19 cellular contexts compared by ENCODE assay signal in the genomic region with DNA sequence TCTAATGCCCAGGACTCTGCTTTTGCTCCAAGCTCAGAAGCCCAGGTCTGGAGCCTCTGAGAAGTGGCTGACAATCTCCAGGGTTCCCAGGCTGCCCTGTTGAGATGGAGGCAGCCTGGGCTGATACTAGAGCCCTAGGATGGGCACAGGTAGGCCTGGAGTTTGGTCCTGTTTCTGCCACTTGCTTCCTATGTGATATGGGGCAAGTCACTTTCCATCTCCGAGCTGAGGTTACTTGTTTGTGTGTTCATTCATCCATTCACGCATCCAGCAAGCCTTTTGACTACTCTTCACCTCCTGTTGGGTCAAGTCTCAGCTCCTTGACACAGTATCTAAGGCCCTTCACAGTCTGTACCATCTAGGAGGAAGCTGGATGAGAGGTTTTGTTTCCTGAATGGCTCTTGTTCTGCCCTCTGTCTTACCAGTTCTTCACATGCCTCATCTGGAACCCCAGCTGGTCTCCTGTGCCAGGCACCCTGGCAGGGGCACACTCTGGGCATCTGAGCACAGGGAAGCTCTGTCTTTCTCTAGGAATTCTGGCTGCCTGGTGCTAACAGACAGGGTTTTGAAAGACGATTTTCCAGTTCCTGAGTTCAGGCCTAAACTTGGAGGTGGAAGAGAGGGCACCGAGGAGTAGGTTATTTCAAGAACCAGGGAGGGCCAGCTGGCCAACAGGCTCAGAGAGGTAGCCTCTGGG. TPM values are rescaled to one million over a fixed set of nuclear protein-coding genes. Genes with fewer than 3 reads are reported as not detected.
DNase-seq lines count a peak whose midpoint lies in the region; ATAC-seq, FAIRE-seq and TF ChIP-seq lines count a peak whose summit lies in the region.
"Had no signal": no experiment of that assay in that cellular context is flagged by ENCODE, and none has a peak within 500 bp of the region (broad histone marks: within the 10 kb centered on the region; RNA-seq: fewer than 3 reads in every experiment).

No MANE protein-coding gene starts in this region.

- H3K9ac ChIP-seq in SK-N-MC (ENCODE audit: insufficient read length): no peak overlapping the region
- H3K9ac ChIP-seq in keratinocyte (ENCODE audit: control insufficient read depth, extremely low read depth, insufficient read depth, low read length): no peak overlapping the region
- no peak overlapping the region for H3K9ac ChIP-seq in GM23248

- no peak overlapping the region for H3K27ac ChIP-seq in right atrium auricular region
- peak overlapping the region; percentile 72 for H3K27ac ChIP-seq in SK-N-MC
- no peak overlapping the region for H3K27ac ChIP-seq in keratinocyte (ENCODE audit: control insufficient read depth, insufficient read depth, low read length)
- no peak overlapping the region for H3K27ac ChIP-seq in vagina
- H3K27ac ChIP-seq in GM23248: no peak overlapping the region
- H3K27ac ChIP-seq: psoas muscle had no signal

- H4K20me1 ChIP-seq in keratinocyte (ENCODE audit: control insufficient read depth, extremely low read depth, insufficient read depth, low read length) (no peaks in the 10 kb centered on the region), GM23248 (ENCODE audit: insufficient read depth) (no peaks in the 10 kb centered on the region)

- H3K9me1 ChIP-seq in keratinocyte (ENCODE audit: control insufficient read depth, extremely low read depth, insufficient read depth, low read length): no peaks in the 10 kb centered on the region

- peak; percentile 29 for FAIRE-seq in keratinocyte (lab: Jason Lieb, UNC)
- FAIRE-seq: colon, GM18507 had no signal

- in situ Hi-C loops in GM23248 (cut with MboI): loop anchor here (10.0 kb wide), 2 partner anchors 253 to 333 kb away; no protein-coding TSS in a partner anchor

- TF ChIP-seq CTCF in right atrium auricular region (IDR thresholded peaks at IDR 0.05) (no peak), keratinocyte (optimal IDR thresholded peaks at IDR 0.05 in 1 of 3, IDR thresholded peaks at IDR 0.05 in 1 of 3, conservative IDR thresholded peaks at IDR 0.05 in 1 of 3; ENCODE audit: extremely low read depth in 1 of 3, insufficient read depth in 2 of 3, low read length in 3 of 3) (no peak), vagina (IDR thresholded peaks at IDR 0.05) (no peak)

- H3K4me1 ChIP-seq in right atrium auricular region (peaks cover 0 to 15% of the 10 kb centered on the region in 2 donors), keratinocyte (ENCODE audit: control insufficient read depth, extremely low read depth, insufficient read depth, low read length) (peaks cover 20% of the 10 kb centered on the region), vagina (peaks cover 12% of the 10 kb centered on the region), GM23248 (ENCODE audit: insufficient read depth) (peaks cover 14% of the 10 kb centered on the region)

- H3K4me3 ChIP-seq in right atrium auricular region: no peak overlapping the region
- H3K4me3 ChIP-seq in SK-N-MC: no peak overlapping the region
- H3K4me3 ChIP-seq in keratinocyte (ENCODE audit: control insufficient read depth in 2 of 3, extremely low read depth in 1 of 3, insufficient read depth in 2 of 3, low read depth in 1 of 3, low read length in 3 of 3): no peak overlapping the region
- H3K4me3 ChIP-seq in vagina: no peak overlapping the region
- no peak overlapping the region for H3K4me3 ChIP-seq in GM23248
- H3K4me3 ChIP-seq: heart left ventricle, psoas muscle, upper lobe of left lung had no signal

- H3K79me2 ChIP-seq in keratinocyte (ENCODE audit: control insufficient read depth, insufficient read depth, low read length): no peaks in the 10 kb centered on the region
- no peaks in the 10 kb centered on the region for H3K79me2 ChIP-seq in GM23248 (ENCODE audit: insufficient read depth)

- H3K4me2 ChIP-seq in keratinocyte (ENCODE audit: control insufficient read depth, extremely low read depth, insufficient read depth, low read depth, low read length) (no peak overlapping the region), GM23248 (ENCODE audit: unreplicated experiment) (no peak overlapping the region)

- peaks cover 4% of the 10 kb centered on the region for H3F3A ChIP-seq in GM23248 (ENCODE audit: insufficient read depth)

- H3K36me3 ChIP-seq in right atrium auricular region: no peaks in the 10 kb centered on the region
- H3K36me3 ChIP-seq in SK-N-MC (ENCODE audit: insufficient read depth, low read length): no peaks in the 10 kb centered on the region
- no peaks in the 10 kb centered on the region for H3K36me3 ChIP-seq in keratinocyte (ENCODE audit: control insufficient read depth in 2 of 2, extremely low read depth in 1 of 2, insufficient read depth in 2 of 2, low read length in 2 of 2)
- H3K36me3 ChIP-seq in vagina: no peaks in the 10 kb centered on the region
- H3K36me3 ChIP-seq in GM23248 (ENCODE audit: low read depth): no peaks in the 10 kb centered on the region
- H3K36me3 ChIP-seq: heart left ventricle, upper lobe of left lung had no signal

- no peak for ATAC-seq in stimulated activated naive CD8-positive, alpha-beta T cell treated with anti-CD3 and anti-CD28 coated beads, Interleukin-15, Interleukin-2, amounts not matched to agents 100 U/mL and 50 U/mL, for 24 hours
- ATAC-seq: activated T-cell treated with anti-CD3 and anti-CD28 coated beads, Interleukin-2, amount 50 U/mL, for 4 hours; HCT116; psoas muscle had no signal

- dilution Hi-C loops in keratinocyte (cut with MboI; ENCODE audit: extremely low pct_ligation_motif_present, low sequenced_read_pairs): no loop called here

- 96 to 98% methylated on average over 4 of the region's 4 CpGs for WGBS in GM23248 (ENCODE audit: low coverage in 1 of 2, low lambda C conversion rate in 2 of 2, missing lambda C conversion rate in 2 of 2), 2 experiments

- no peak for TF ChIP-seq POLR2A in vagina (IDR thresholded peaks at IDR 0.05)

- DNase-seq in right atrium auricular region (ENCODE audit: low spot score): peak; percentile 42
- DNase-seq in cardiac septum (ENCODE audit: low spot score): no peak
- DNase-seq in SK-N-MC (ENCODE audit: low read depth, low spot score): no peak
- DNase-seq in keratinocyte (ENCODE audit: low read depth, low spot score): no peak
- peak; percentile 64 to 82 for DNase-seq in vagina (ENCODE audit: extremely low spot score in 2 of 2)
- no peak for DNase-seq in NCI-H1436 (lab: John Stamatoyannopoulos, UW)
- DNase-seq in GM23248: no peak
- no peak for DNase-seq in stimulated activated naive CD8-positive, alpha-beta T cell treated with anti-CD3 and anti-CD28 coated beads, Interleukin-15, Interleukin-2, amounts not matched to agents 100 U/mL and 50 U/mL, for 24 hours
- DNase-seq: activated CD4-positive, alpha-beta T cell treated with anti-CD3 and anti-CD28 coated beads for 1 hour; activated naive CD4-positive, alpha-beta T cell treated with Interleukin-2 at 50 U/mL for 16 hours; activated T-cell treated with anti-CD3 and anti-CD28 coated beads, Interleukin-2, amount 50 U/mL, for 4 hours; effector memory CD4-positive, alpha-beta T cell; psoas muscle; stimulated activated CD8-positive, alpha-beta memory T cell treated with anti-CD3 and anti-CD28 coated beads, Interleukin-4, amount 100 ng/mL, for 48 hours; upper lobe of left lung had no signal

- no peaks in the 10 kb centered on the region for H3K27me3 ChIP-seq in right atrium auricular region
- no peaks in the 10 kb centered on the region for H3K27me3 ChIP-seq in keratinocyte (ENCODE audit: control insufficient read depth, extremely low read depth, insufficient read depth, low read length)
- no peaks in the 10 kb centered on the region for H3K27me3 ChIP-seq in vagina
- no peaks in the 10 kb centered on the region for H3K27me3 ChIP-seq in GM23248 (replicated peaks; ENCODE audit: insufficient read depth)
- H3K27me3 ChIP-seq: heart left ventricle, upper lobe of left lung had no signal

- no peaks in the 10 kb centered on the region for H3K9me2 ChIP-seq in GM23248 (ENCODE audit: insufficient read depth)

- intact Hi-C loops in cardiac septum (cut with DNase I) (no loop called here), vagina (cut with DNase I) (no loop called here)

- H2AFZ ChIP-seq in keratinocyte (ENCODE audit: control insufficient read depth, low read length) (peak overlapping the region; percentile 25), GM23248 (no peak overlapping the region)

- no peaks in the 10 kb centered on the region for H3K9me3 ChIP-seq in right atrium auricular region
- H3K9me3 ChIP-seq in SK-N-MC (ENCODE audit: low read depth, low read length): no peaks in the 10 kb centered on the region
- H3K9me3 ChIP-seq in keratinocyte (ENCODE audit: control insufficient read depth, low read depth, low read length): no peaks in the 10 kb centered on the region
- H3K9me3 ChIP-seq in vagina: no peaks in the 10 kb centered on the region
- H3K9me3 ChIP-seq in GM23248 (ENCODE audit: low read depth): no peaks in the 10 kb centered on the region
- H3K9me3 ChIP-seq: heart left ventricle, psoas muscle, upper lobe of left lung had no signal

RNA-seq across cellular contexts. Expression of a gene that starts 53.2 kb away (rescaled TPM):
- total RNA-seq in right atrium auricular region (1 to 10 TPM; 2.8 to 5.3 TPM), cardiac septum (3.4 TPM), vagina (20.1 TPM)
- polyA plus RNA-seq in keratinocyte (11.1 to 12.5 TPM (median 11.2 TPM) in 3 replicates), GM23248 (2016; fragmentation: Nextera tagmentation; extraction: Ambion mirVana) (3.3 and 3.6 TPM in 2 replicates)
- polyA plus RNA-seq in keratinocyte (2011; ENCODE audit: low read depth): 13.1 TPM
- polyA plus RNA-seq in keratinocyte (2011; cell fraction: cytosol; rRNA removed): 8.2 and 10.3 TPM in 2 replicates
- polyA plus RNA-seq in keratinocyte (2011; cell fraction: nucleus; rRNA removed): 21.1 and 23.1 TPM in 2 replicates
- 8.3 and 15.0 TPM in 2 replicates for polyA plus RNA-seq in keratinocyte (2012; ENCODE audit: low replicate concordance)
- 15.9 to 20.6 TPM (median 16.8 TPM) in 3 replicates for polyA minus RNA-seq in keratinocyte
- polyA minus RNA-seq in keratinocyte (2011; cell fraction: cytosol; rRNA and poly(A)+ RNA removed): 16.9 TPM
- polyA minus RNA-seq in keratinocyte (2011; cell fraction: nucleus; rRNA and poly(A)+ RNA removed): 23.8 and 25.1 TPM in 2 replicates
- total RNA-seq in GM23248 (2014; rRNA removed; shearing (Covaris generic)): 4.9 and 6.4 TPM in 2 replicates

Comparison
In these comparisons a context has a peak if more than half of its experiments do, and no peak if none do; other contexts are left out.
1. DNase-seq: peak in right atrium auricular region (single experiment) and vagina (2 of 2); none in cardiac septum (single experiment), SK-N-MC (single experiment), keratinocyte (single experiment), NCI-H1436 (single experiment), GM23248 (single experiment) and stimulated activated naive CD8-positive, alpha-beta T cell treated with anti-CD3 and anti-CD28 coated beads, Interleukin-15, Interleukin-2, amounts not matched to agents 100 U/mL and 50 U/mL, for 24 hours (single experiment).